9 cellular contexts compared by ENCODE assay signal in genomic region chr1:182784556-182785171, GRCh38. TPM values are rescaled to one million over a fixed set of nuclear protein-coding genes. Genes with fewer than 3 reads are reported as not detected.
DNase-seq lines count a peak whose midpoint lies in the region; ATAC-seq and TF ChIP-seq lines count a peak whose summit lies in the region.
"Had no signal": no experiment of that assay in that cellular context is flagged by ENCODE, and none has a peak within 500 bp of the region (broad histone marks: within the 10 kb centered on the region; RNA-seq: fewer than 3 reads in every experiment).

No MANE protein-coding gene starts in this region.

- peak; percentile 33 to 91 (median 75) for DNase-seq in NCI-H1417 (lab: John Stamatoyannopoulos, UW)
- DNase-seq in NCI-H1417 treated with DMSO at 0.1 percent for 48 hours (lab: John Stamatoyannopoulos, UW): no peak
- peak; percentile 51 for DNase-seq in RPMI7951 (ENCODE audit: low read depth)
- peak; percentile 60 to 73 for DNase-seq in erythroblast (lab: John Stamatoyannopoulos, UW)

- H3K4me3 ChIP-seq in KMS-11 (IDR thresholded peaks at IDR 0.05; ENCODE audit: insufficient read depth, low read depth, low read length) (no peak overlapping the region), parathyroid adenoma (ENCODE audit: low read depth, low read length) (no peak overlapping the region)
- H3K4me3 ChIP-seq: BLaER1 had no signal

- no peak for TF ChIP-seq POLR2A in erythroblast (IDR thresholded peaks at IDR 0.05; ENCODE audit: low read length)

- H3K27ac ChIP-seq in KMS-11 (no peak overlapping the region), parathyroid adenoma (no peak overlapping the region)
- H3K27ac ChIP-seq: BLaER1 had no signal

- H3K36me3 ChIP-seq in KMS-11 (ENCODE audit: insufficient read depth) (no peaks in the 10 kb centered on the region), parathyroid adenoma (ENCODE audit: control insufficient read depth, insufficient read depth, low read length) (no peaks in the 10 kb centered on the region)
- H3K36me3 ChIP-seq: BLaER1 had no signal

- H3K9ac ChIP-seq in KMS-11 (no peak overlapping the region), parathyroid adenoma (no peak overlapping the region)
- H3K9ac ChIP-seq: BLaER1 had no signal

- peaks cover 58% of the 10 kb centered on the region for H3K4me1 ChIP-seq in KMS-11 (ENCODE audit: low read depth, poor library complexity, severe bottlenecking)
- no peaks in the 10 kb centered on the region for H3K4me1 ChIP-seq in parathyroid adenoma

- no peak overlapping the region for H3K4me2 ChIP-seq in KMS-11
- H3K4me2 ChIP-seq in parathyroid adenoma (ENCODE audit: low read length): no peak overlapping the region
- H3K4me2 ChIP-seq: BLaER1 had no signal

- no peaks in the 10 kb centered on the region for H4K20me1 ChIP-seq in KMS-11 (ENCODE audit: insufficient read depth)
- H4K20me1 ChIP-seq: BLaER1 had no signal

- H3K79me2 ChIP-seq in KMS-11 (ENCODE audit: insufficient read depth, low read depth) (no peaks in the 10 kb centered on the region), parathyroid adenoma (no peaks in the 10 kb centered on the region)

- H2AFZ ChIP-seq in KMS-11 (ENCODE audit: low read depth) (no peak overlapping the region), parathyroid adenoma (no peak overlapping the region)

- peak; percentile 93 for TF ChIP-seq CTCF in KMS-11 (conservative IDR thresholded peaks at IDR 0.05; ENCODE audit: low read depth, low read length)
- peak; percentile 80 for TF ChIP-seq CTCF in parathyroid adenoma (IDR thresholded peaks at IDR 0.05)

- ATAC-seq in HG03565 (IDR thresholded peaks at IDR 0.05; ENCODE audit: unreplicated experiment): no peak
- no peak for ATAC-seq in HG02571 (IDR thresholded peaks at IDR 0.05; ENCODE audit: unreplicated experiment)

- H3K27me3 ChIP-seq in KMS-11 (ENCODE audit: insufficient read depth, low read depth) (peaks cover 7% of the 10 kb centered on the region; the same call in 1 of the 2 replicates), parathyroid adenoma (ENCODE audit: control insufficient read depth, insufficient read depth, low read length) (no peaks in the 10 kb centered on the region)

- H3K9me3 ChIP-seq in parathyroid adenoma (ENCODE audit: control insufficient read depth, low read length): no peaks in the 10 kb centered on the region
- H3K9me3 ChIP-seq: BLaER1 had no signal

RNA-seq across cellular contexts. Expression of gene NPL, which starts 4.9 kb away (rescaled TPM):
- total RNA-seq in RPMI7951 (2014; rRNA removed; shearing (Covaris generic)): 1.9 and 2.6 TPM in 2 replicates

RNA-seq across cellular contexts. Expression of gene DHX9, which starts 54.5 kb away (rescaled TPM):
- total RNA-seq in RPMI7951 (2014; rRNA removed; shearing (Covaris generic)): 121 and 126 TPM in 2 replicates
